ENCODE assay signal across 11 cellular contexts in genomic region chr10:75295901-75296441, GRCh38.
A peak's percentile ranks its signal among the peaks of the same experiment; 100 is the strongest.
DNase-seq lines count a peak whose midpoint lies in the region; ATAC-seq and TF ChIP-seq lines count a peak whose summit lies in the region.
"Had no signal": no experiment of that assay in that cellular context is flagged by ENCODE, and none has a peak within 500 bp of the region (broad histone marks: within the 10 kb centered on the region; RNA-seq: fewer than 3 reads in every experiment).

No MANE protein-coding gene starts in this region.

- H3K27ac Mint-ChIP-seq in naive B cell (no peak overlapping the region), T-cell (no peak overlapping the region)
- H3K27ac Mint-ChIP-seq: activated naive CD8-positive, alpha-beta T cell treated with anti-CD3 and anti-CD28 coated beads, Interleukin-2, amount 50 U/mL, for 24 hours; stimulated activated naive B cell treated with anti-CD40 and anti-IgM and Interleukin-4, amounts not matched to agents 10 μg/mL and 1 μg/mL and 100 μg/mL, for 72 hours had no signal

- TF ChIP-seq POLR2A in vagina (IDR thresholded peaks at IDR 0.05), result no peak

- H3K9me3 Mint-ChIP-seq in naive B cell (peaks cover 0 to 7% (median 0%) of the 10 kb centered on the region in 7 donors), T-cell (no peaks in the 10 kb centered on the region)
- H3K9me3 Mint-ChIP-seq: activated naive CD8-positive, alpha-beta T cell treated with anti-CD3 and anti-CD28 coated beads, Interleukin-2, amount 50 U/mL, for 24 hours had no signal

- H3K27ac ChIP-seq in SK-N-SH (ENCODE audit: low read depth in 2 of 2, low read length in 1 of 2) (peak overlapping the region in 1 of 2 experiments; percentile 32; a peak in 1 of 4 replicates), vagina (peak overlapping the region; percentile 93)

- ATAC-seq in SK-N-SH treated with all-trans-retinoic acid at 6 μM for 48 hours (no peak), esophagus mucosa (peak; percentile 56), naive B cell (ENCODE audit: low read depth in 2 of 2) (peak; percentile 37 to 38), T-cell (replicated peaks in 1 of 4) (no peak), GM19023 (IDR thresholded peaks at IDR 0.05; ENCODE audit: unreplicated experiment) (no peak)

- no peaks in the 10 kb centered on the region for H3K79me2 ChIP-seq in SK-N-SH (ENCODE audit: insufficient read depth)

- H3K27me3 ChIP-seq in SK-N-SH (ENCODE audit: insufficient read depth) (no peaks in the 10 kb centered on the region), vagina (no peaks in the 10 kb centered on the region)

- peak overlapping the region; percentile 70; the same call in 1 of the 2 replicates for H2AFZ ChIP-seq in SK-N-SH (ENCODE audit: low read depth)

- intact Hi-C loops in vagina (cut with DNase I), result loop anchor here (10.0 kb wide), 1 partner anchor 99 kb away; no protein-coding TSS in a partner anchor

- H3K9ac ChIP-seq in SK-N-SH, result no peak overlapping the region

- H3K4me3 ChIP-seq in SK-N-SH (ENCODE audit: low read depth in 2 of 2, low read length in 1 of 2), result no peak overlapping the region
- peak overlapping the region; percentile 48 to 76 for H3K4me3 ChIP-seq in vagina

- no peaks in the 10 kb centered on the region for H3K36me3 Mint-ChIP-seq in naive B cell
- no peaks in the 10 kb centered on the region for H3K36me3 Mint-ChIP-seq in T-cell
- H3K36me3 Mint-ChIP-seq: stimulated activated naive B cell treated with anti-CD40 and anti-IgM and Interleukin-4, amounts not matched to agents 10 μg/mL and 1 μg/mL and 100 μg/mL, for 72 hours had no signal

- H3K4me2 ChIP-seq in SK-N-SH, result peak overlapping the region; percentile 75; the same call in 1 of the 2 replicates

- H3K27me3 Mint-ChIP-seq in naive B cell (peaks cover 9 to 18% (median 16%) of the 10 kb centered on the region in 3 donors), T-cell (peaks cover 8 to 15% of the 10 kb centered on the region in 2 donors)

- CTCF ChIA-PET in SK-N-SH (lab: Yijun Ruan, JAX) (interaction anchor here (0.6 to 3.1 kb wide), 8 partner anchors 9 to 1877 kb away, joined by 3 to 11 read pairs (median 4); partner anchors contain the start of gene COMTD1), T-cell (lab: Charles Lee) (interaction anchor here in 1 of 2 donors (0.6 kb wide), 1 partner anchor 12 kb away, joined by 6 read pairs; no protein-coding TSS in a partner anchor)

- no peak overlapping the region for H3K4me3 Mint-ChIP-seq in naive B cell
- no peak overlapping the region for H3K4me3 Mint-ChIP-seq in T-cell
- H3K4me3 Mint-ChIP-seq: activated naive CD8-positive, alpha-beta T cell treated with anti-CD3 and anti-CD28 coated beads, Interleukin-2, amount 50 U/mL, for 24 hours; stimulated activated naive B cell treated with anti-CD40 and anti-IgM and Interleukin-4, amounts not matched to agents 10 μg/mL and 1 μg/mL and 100 μg/mL, for 72 hours had no signal

- H3K36me3 ChIP-seq in SK-N-SH (replicated peaks in 1 of 2; ENCODE audit: control insufficient read depth in 1 of 2, insufficient read depth in 2 of 2, low read length in 1 of 2) (no peaks in the 10 kb centered on the region), vagina (no peaks in the 10 kb centered on the region)

- POLR2A ChIA-PET in SK-N-SH (lab: Yijun Ruan, JAX), result no interaction called here
- POLR2A ChIA-PET in T-cell (lab: Charles Lee), result no interaction called here

- no peak for DNase-seq in SK-N-SH
- DNase-seq in naive B cell, result peak; percentile 2
- no peak for DNase-seq in vagina (ENCODE audit: extremely low spot score in 2 of 2)
- no peak for DNase-seq in activated gamma-delta T cell (lab: John Stamatoyannopoulos, UW)
- DNase-seq in T-cell, result no peak
- DNase-seq: activated naive CD8-positive, alpha-beta T cell treated with anti-CD3 and anti-CD28 coated beads, Interleukin-2, amount 50 U/mL, for 24 hours; NCI-H526 treated with DMSO at 0.1 percent for 48 hours; stimulated activated naive B cell treated with anti-CD40 and anti-IgM and Interleukin-4, amounts not matched to agents 10 μg/mL and 1 μg/mL and 100 μg/mL, for 72 hours had no signal

- WGBS in SK-N-SH (ENCODE audit: low lambda C conversion rate), result 73% methylated on average over 10 of the region's 10 CpGs

- H3F3A ChIP-seq in SK-N-SH (replicated peaks; ENCODE audit: insufficient read depth), result no peaks in the 10 kb centered on the region

- H3K9me2 ChIP-seq in SK-N-SH, result no peaks in the 10 kb centered on the region

- H3K4me1 ChIP-seq in SK-N-SH (ENCODE audit: control insufficient read depth in 1 of 2, insufficient read depth in 2 of 2, low read depth in 1 of 2, low read length in 1 of 2) (peaks cover 5 to 19% of the 10 kb centered on the region in 2 experiments; a peak in 3 of 4 replicates), vagina (peaks cover 22% of the 10 kb centered on the region)

- TF ChIP-seq EP300 in SK-N-SH (IDR thresholded peaks at IDR 0.05; ENCODE audit: borderline replicate concordance in 1 of 2, low read depth in 1 of 2, low read length in 1 of 2), result no peak

- peaks cover 0 to 6% (median 4%) of the 10 kb centered on the region in 3 donors for H3K4me1 Mint-ChIP-seq in naive B cell
- H3K4me1 Mint-ChIP-seq in T-cell, result peaks cover 4 to 6% (median 5%) of the 10 kb centered on the region in 3 donors
- H3K4me1 Mint-ChIP-seq: stimulated activated naive B cell treated with anti-CD40 and anti-IgM and Interleukin-4, amounts not matched to agents 10 μg/mL and 1 μg/mL and 100 μg/mL, for 72 hours had no signal

- TF ChIP-seq CTCF in SK-N-SH (IDR thresholded peaks at IDR 0.05), result no peak
- TF ChIP-seq CTCF in vagina (IDR thresholded peaks at IDR 0.05), result no peak

- H4K20me1 ChIP-seq in SK-N-SH (ENCODE audit: insufficient read depth), result no peaks in the 10 kb centered on the region

- H3K9me3 ChIP-seq in SK-N-SH (no peaks in the 10 kb centered on the region), vagina (no peaks in the 10 kb centered on the region)

- TF ChIP-seq RAD21 in SK-N-SH (IDR thresholded peaks at IDR 0.05; ENCODE audit: low read length), result no peak

TF ChIP-seq in SK-N-SH, 30 proteins besides CTCF, POLR2A, EP300 and RAD21 (continues in another document):
- TF ChIP-seq USF2 (IDR thresholded peaks at IDR 0.05; ENCODE audit: borderline replicate concordance, low read depth, low read length), result no peak

TF ChIP-seq in SK-N-SH treated with all-trans-retinoic acid at 6 μM for 48 hours, 23 proteins besides CTCF, POLR2A, EP300 and RAD21:
- no peak for TF ChIP-seq CSDC2 (CRISPR knock-in tag; IDR thresholded peaks at IDR 0.05)
- TF ChIP-seq CSRNP3 (CRISPR knock-in tag; IDR thresholded peaks at IDR 0.05), result no peak
- TF ChIP-seq POU6F1 (CRISPR knock-in tag; IDR thresholded peaks at IDR 0.05; ENCODE audit: borderline replicate concordance, low read depth), result no peak
- no peak for TF ChIP-seq BACH2 (CRISPR knock-in tag; IDR thresholded peaks at IDR 0.05; ENCODE audit: borderline replicate concordance)
- no peak for TF ChIP-seq ZFP3 (CRISPR knock-in tag; IDR thresholded peaks at IDR 0.05)
- TF ChIP-seq GLIS3 (CRISPR knock-in tag; IDR thresholded peaks at IDR 0.05), result no peak
- TF ChIP-seq ZNF565 (CRISPR knock-in tag; conservative IDR thresholded peaks at IDR 0.05; ENCODE audit: low read depth), result no peak
- no peak for TF ChIP-seq RARB (CRISPR knock-in tag; IDR thresholded peaks at IDR 0.05)

Comparison
In these comparisons a context has a peak if more than half of its experiments do, and no peak if none do; other contexts are left out.
1. H3K4me3 ChIP-seq: peak in vagina (2 of 2); none in SK-N-SH (0 of 2).
2. ATAC-seq: peak in esophagus mucosa (single experiment) and naive B cell (2 of 2); none in SK-N-SH treated with all-trans-retinoic acid at 6 μM for 48 hours (single experiment), T-cell (0 of 4) and GM19023 (single experiment).